12 cellular contexts compared by ENCODE assay signal in the genomic region with DNA sequence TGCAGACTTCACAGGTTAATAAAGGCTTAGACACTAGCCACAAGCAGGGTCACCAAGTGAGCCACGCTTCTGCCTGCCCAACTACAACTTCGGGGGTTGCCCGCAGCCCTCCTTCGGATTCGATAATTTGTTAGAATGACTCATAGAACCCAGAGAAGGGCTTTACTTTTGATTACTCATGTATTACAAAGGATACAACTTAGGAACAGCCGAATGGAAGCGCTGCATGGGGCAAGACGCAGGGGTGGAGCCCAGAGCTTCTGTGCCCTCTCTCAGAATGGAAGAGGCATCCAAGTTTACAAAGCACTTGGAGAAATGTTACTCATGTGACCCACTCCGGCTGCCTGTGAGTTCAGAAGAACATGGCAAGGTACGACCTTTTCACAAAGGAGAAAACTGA. TPM values are rescaled to one million over a fixed set of nuclear protein-coding genes. Genes with fewer than 3 reads are reported as not detected.
DNase-seq lines count a peak whose midpoint lies in the region; ATAC-seq, FAIRE-seq and TF ChIP-seq lines count a peak whose summit lies in the region.
"Had no signal": no experiment of that assay in that cellular context is flagged by ENCODE, and none has a peak within 500 bp of the region (broad histone marks: within the 10 kb centered on the region; RNA-seq: fewer than 3 reads in every experiment).

No MANE protein-coding gene starts in this region.

- WGBS in liver: 84% methylated on average over 10 of the region's 10 CpGs
- 12% methylated on average over 10 of the region's 10 CpGs for WGBS in HepG2 (ENCODE audit: low lambda C conversion rate)
- 64 to 76% methylated on average over 3 to 10 of the region's 10 CpGs for WGBS in gastroesophageal sphincter (ENCODE audit: low coverage in 1 of 2), 2 donors

- intact Hi-C loops in HepG2 (cut with micrococcal nuclease; ENCODE audit: unreplicated experiment): no loop called here

- TF ChIP-seq POLR2A in HepG2 (IDR thresholded peaks at IDR 0.05; ENCODE audit: insufficient read depth in 1 of 2, low read depth in 2 of 2, low read length in 2 of 2): no peak
- no peak for TF ChIP-seq POLR2A in gastroesophageal sphincter (IDR thresholded peaks at IDR 0.05)

- no peak for TF ChIP-seq EP300 in HepG2 (IDR thresholded peaks at IDR 0.05; ENCODE audit: low read depth in 2 of 2, low read length in 2 of 2)
- TF ChIP-seq EP300 in HepG2 (CRISPR knock-in tag; IDR thresholded peaks at IDR 0.05; ENCODE audit: borderline replicate concordance): no peak
- no peak for TF ChIP-seq EP300 in gastroesophageal sphincter (IDR thresholded peaks at IDR 0.05)

- no peak overlapping the region for H3K4me2 ChIP-seq in HepG2 (ENCODE audit: low read depth, low read length)

- H3K27ac ChIP-seq in liver (ENCODE audit: low read depth in 1 of 2, low read length in 2 of 2) (peak overlapping the region; percentile 32 to 42), HepG2 (ENCODE audit: extremely low read length, insufficient read depth, low read length) (no peak overlapping the region), gastroesophageal sphincter (peak overlapping the region in 3 of 4 donors; percentile 28 to 41 (median 41))

- FAIRE-seq in HepG2 (lab: Jason Lieb, UNC): no peak
- no peak for FAIRE-seq in urothelium cell line (lab: Jason Lieb, UNC)

- H3K9me3 ChIP-seq in liver (ENCODE audit: control insufficient read depth in 4 of 4, low read length in 3 of 4): no peaks in the 10 kb centered on the region
- H3K9me3 ChIP-seq in HepG2 (ENCODE audit: low read length): no peaks in the 10 kb centered on the region
- no peaks in the 10 kb centered on the region for H3K9me3 ChIP-seq in gastroesophageal sphincter

- H3K27me3 ChIP-seq in liver (ENCODE audit: control insufficient read depth in 4 of 4, insufficient read depth in 4 of 4, low read length in 3 of 4): peaks cover 0 to 12% (median 0%) of the 10 kb centered on the region in 4 donors
- peaks cover 9 to 61% of the 10 kb centered on the region in 2 experiments; a peak in 4 of 5 replicates for H3K27me3 ChIP-seq in HepG2 (ENCODE audit: control insufficient read depth in 1 of 2, insufficient read depth in 2 of 2, low read length in 2 of 2)
- no peaks in the 10 kb centered on the region for H3K27me3 ChIP-seq in gastroesophageal sphincter

- H3K36me3 ChIP-seq in liver (ENCODE audit: control insufficient read depth in 4 of 4, insufficient read depth in 3 of 4, low read depth in 1 of 4, low read length in 3 of 4) (no peaks in the 10 kb centered on the region), HepG2 (replicated peaks in 1 of 2; ENCODE audit: control insufficient read depth in 1 of 2, insufficient read depth in 2 of 2, low read length in 2 of 2) (no peaks in the 10 kb centered on the region), gastroesophageal sphincter (no peaks in the 10 kb centered on the region)

- TF ChIP-seq RAD21 in liver (IDR thresholded peaks at IDR 0.05) (no peak), HepG2 (CRISPR knock-in tag; IDR thresholded peaks at IDR 0.05) (no peak)

- H3K79me2 ChIP-seq in HepG2 (ENCODE audit: insufficient read depth, low read length): no peaks in the 10 kb centered on the region

- in situ Hi-C loops in HepG2 (cut with HindIII; ENCODE audit: extremely low pct_ligation_motif_present, low pct_unique_long_range_greater_than_20kb): no loop called here
- in situ Hi-C loops in GM13976 (cut with MboI; ENCODE audit: low sequenced_read_pairs, unreplicated experiment): no loop called here

- CTCF ChIA-PET in HepG2 (lab: Yijun Ruan, JAX; ENCODE audit: low intra/inter-chr PET ratio, low total read pairs): no interaction called here

- H4K20me1 ChIP-seq in HepG2 (ENCODE audit: insufficient read depth, low read length): no peaks in the 10 kb centered on the region

- POLR2A ChIA-PET in HepG2 (lab: Yijun Ruan, JAX): no interaction called here

- no peak for DNase-seq in HepG2 (ENCODE audit: low spot score)
- peak; percentile 19 for DNase-seq in amniotic epithelial cell (ENCODE audit: low read depth)
- peak; percentile 57 for DNase-seq in urothelium cell line (ENCODE audit: low spot score)
- no peak for DNase-seq in germinal center (ENCODE audit: low spot score)
- DNase-seq in GM13976 (ENCODE audit: low spot score): no peak
- DNase-seq: activated CD4-positive, alpha-beta memory T cell treated with anti-CD3 and anti-CD28 coated beads, Interleukin-2, amount 10 ng/mL, durations not matched to agents 7 days and 5 days; activated naive CD4-positive, alpha-beta T cell treated with Interleukin-2 at 50 U/mL for 16 hours; cortex of kidney; EL had no signal

- H3K9ac ChIP-seq in liver (ENCODE audit: low read depth in 1 of 2, low read length in 2 of 2) (no peak overlapping the region), HepG2 (ENCODE audit: insufficient read depth, low read depth, low read length) (no peak overlapping the region)

- H2AFZ ChIP-seq in HepG2 (ENCODE audit: low read length): no peak overlapping the region

- H3K4me1 ChIP-seq in liver (ENCODE audit: control insufficient read depth in 4 of 4, insufficient read depth in 4 of 4, low read length in 3 of 4) (peaks cover 0 to 10% (median 0%) of the 10 kb centered on the region in 4 donors), HepG2 (ENCODE audit: insufficient read depth, low read length) (peaks cover 6% of the 10 kb centered on the region), gastroesophageal sphincter (peaks cover 0 to 49% (median 3%) of the 10 kb centered on the region in 3 donors)

- TF ChIP-seq CTCF in liver (IDR thresholded peaks at IDR 0.05; ENCODE audit: low read depth, low read length, missing input control): no peak
- no peak for TF ChIP-seq CTCF in HepG2 (CRISPR knock-in tag; IDR thresholded peaks at IDR 0.05)
- no peak for TF ChIP-seq CTCF in gastroesophageal sphincter (IDR thresholded peaks at IDR 0.05)
- no peak for TF ChIP-seq CTCF in GM13976 (IDR thresholded peaks at IDR 0.05; ENCODE audit: borderline replicate concordance, control extremely low read depth, extremely low read depth, insufficient read depth, missing control alignments)

- BruUV-seq in HepG2 (replicated peaks; lab: Mats Ljungman, UMichigan): no TSS peak

- no peak for ATAC-seq in HepG2
- no peak for ATAC-seq in gastroesophageal sphincter
- ATAC-seq in HG03354 (IDR thresholded peaks at IDR 0.05; ENCODE audit: poor library complexity, severe bottlenecking, unreplicated experiment): no peak

- H3K4me3 ChIP-seq in liver (ENCODE audit: low read depth in 1 of 3, low read length in 3 of 3): no peak overlapping the region
- no peak overlapping the region for H3K4me3 ChIP-seq in HepG2 (replicated peaks in 1 of 3; ENCODE audit: insufficient read depth in 1 of 3, low read depth in 2 of 3, low read length in 3 of 3)
- H3K4me3 ChIP-seq in gastroesophageal sphincter: no peak overlapping the region

TF ChIP-seq in liver, 16 proteins besides CTCF, POLR2A, EP300 and RAD21 (continues in another document):
- no peak for TF ChIP-seq MAX (IDR thresholded peaks at IDR 0.05)

TF ChIP-seq in HepG2, 621 proteins besides CTCF, POLR2A, EP300 and RAD21 (continues in another document):
- TF ChIP-seq POGZ (CRISPR knock-in tag; IDR thresholded peaks at IDR 0.05): no peak
- TF ChIP-seq NRL (CRISPR knock-in tag; IDR thresholded peaks at IDR 0.05; ENCODE audit: borderline replicate concordance): no peak
- TF ChIP-seq RAD51 (IDR thresholded peaks at IDR 0.05; ENCODE audit: borderline replicate concordance): no peak
- TF ChIP-seq ZNF296 (CRISPR knock-in tag; conservative IDR thresholded peaks at IDR 0.05): no peak
- TF ChIP-seq ZNF7 (CRISPR knock-in tag; IDR thresholded peaks at IDR 0.05): no peak
- TF ChIP-seq ISL2 (CRISPR knock-in tag; IDR thresholded peaks at IDR 0.05): no peak
- TF ChIP-seq ATF7 (IDR thresholded peaks at IDR 0.05): no peak
- TF ChIP-seq ATF7 (CRISPR knock-in tag; IDR thresholded peaks at IDR 0.05): no peak
- TF ChIP-seq ATF5 (CRISPR knock-in tag; IDR thresholded peaks at IDR 0.05; ENCODE audit: low read depth): no peak
- no peak for TF ChIP-seq KDM4B (CRISPR knock-in tag; IDR thresholded peaks at IDR 0.05)
- TF ChIP-seq ZNF263 (CRISPR knock-in tag; IDR thresholded peaks at IDR 0.05): no peak
- TF ChIP-seq ZFP36L1 (CRISPR knock-in tag; IDR thresholded peaks at IDR 0.05): no peak

RNA-seq across cellular contexts. Expression of gene CDH5, which starts 7.5 kb away (rescaled TPM):
- total RNA-seq in liver: 10 to 100 TPM; 15.6 to 21.9 TPM
- 10 to 100 TPM in 1 of 2 donors, 1 to 10 TPM in 1; 5.5 to 19.3 TPM for polyA plus RNA-seq in liver
- 0.34 and 0.71 TPM in 2 replicates for total RNA-seq in HepG2 (2016; rRNA removed; fragmentation: Illumina TruSeq; extraction: Trizol)
- total RNA-seq in HepG2 (2016; cell fraction: cytosol; rRNA removed; fragmentation: Illumina TruSeq; extraction: Trizol; ENCODE audit: low read depth): not detected in 2 replicates
- total RNA-seq in HepG2 (2016; cell fraction: insoluble cytoplasmic fraction; rRNA removed; fragmentation: Illumina TruSeq; extraction: Trizol): 0.37 and 0.46 TPM in 2 replicates
- total RNA-seq in HepG2 (2016; cell fraction: membrane; rRNA removed; fragmentation: Illumina TruSeq; extraction: Trizol): 0.15 and 0.24 TPM in 2 replicates
- 0.53 and 0.99 TPM in 2 replicates for total RNA-seq in HepG2 (2016; cell fraction: nucleus; rRNA removed; fragmentation: Illumina TruSeq; extraction: Trizol)
- polyA plus RNA-seq in HepG2 (2011; rRNA removed): 1.0 and 1.1 TPM in 2 replicates
- 0.85 and 1.1 TPM in 2 replicates for polyA plus RNA-seq in HepG2 (2011; cell fraction: cytosol; rRNA removed)
- polyA plus RNA-seq in HepG2 (2011; cell fraction: nucleus; rRNA removed): 0.78 and 1.3 TPM in 2 replicates
- polyA plus RNA-seq in HepG2 (2012): 0.63 and 2.2 TPM in 2 replicates
- polyA plus RNA-seq in HepG2 (2016; cell fraction: cytosol; fragmentation: Illumina TruSeq; extraction: Trizol; ENCODE audit: low read depth): 0.03 and 0.07 TPM in 2 replicates
- 0.11 and 0.25 TPM in 2 replicates for polyA plus RNA-seq in HepG2 (2016; cell fraction: insoluble cytoplasmic fraction; fragmentation: Illumina TruSeq; extraction: Trizol; ENCODE audit: low read depth)
- 0.09 and 0.19 TPM in 2 replicates for polyA plus RNA-seq in HepG2 (2016; cell fraction: membrane; fragmentation: Illumina TruSeq; extraction: Trizol; ENCODE audit: low read depth)
- 0.67 and 0.83 TPM in 2 replicates for polyA plus RNA-seq in HepG2 (2016; cell fraction: nucleus; fragmentation: Illumina TruSeq; extraction: Trizol; ENCODE audit: insufficient read depth, low read depth)
- 1.8 and 2.9 TPM in 2 replicates for polyA minus RNA-seq in HepG2 (2011; rRNA and poly(A)+ RNA removed; ENCODE audit: low replicate concordance)
- 0.35 and 1.8 TPM in 2 replicates for polyA minus RNA-seq in HepG2 (2011; cell fraction: cytosol; rRNA and poly(A)+ RNA removed)
- polyA minus RNA-seq in HepG2 (2011; cell fraction: nucleus; rRNA and poly(A)+ RNA removed): 0.99 and 3.0 TPM in 2 replicates
- 10 to 100 TPM; 16.2 to 50.1 (median 38.5) TPM for total RNA-seq in gastroesophageal sphincter
- total RNA-seq: activated CD4-positive, alpha-beta memory T cell treated with anti-CD3 and anti-CD28 coated beads, Interleukin-2, amount 10 ng/mL, durations not matched to agents 7 days and 5 days had no signal

Comparison
In these comparisons a context has a peak if more than half of its experiments do, and no peak if none do; other contexts are left out.
1. RNA of gene CDH5, which starts 7.5 kb away (total RNA-seq): 16.2 to 50.1 TPM in gastroesophageal sphincter and 15.6 to 21.9 TPM in liver; 0.15 to 0.99 TPM in HepG2; every median in the first group is over 4 times any median in the second.
2. DNase-seq: peak in amniotic epithelial cell (single experiment) and urothelium cell line (single experiment); none in HepG2 (single experiment), germinal center (single experiment) and GM13976 (single experiment).